15 cellular contexts compared by ENCODE assay signal in genomic region chr16:30434852-30435251, GRCh38. TPM values are rescaled to one million over a fixed set of nuclear protein-coding genes. Genes with fewer than 3 reads are reported as not detected.
DNase-seq lines count a peak whose midpoint lies in the region; ATAC-seq, FAIRE-seq and TF ChIP-seq lines count a peak whose summit lies in the region.
"Had no signal": no experiment of that assay in that cellular context is flagged by ENCODE, and none has a peak within 500 bp of the region (broad histone marks: within the 10 kb centered on the region; RNA-seq: fewer than 3 reads in every experiment).

No MANE protein-coding gene starts in this region.

- peaks cover 25% of the 10 kb centered on the region for H3K4me1 Mint-ChIP-seq in activated CD4-positive, alpha-beta T cell treated with anti-CD3 and anti-CD28 coated beads for 36 hours
- H3K4me1 Mint-ChIP-seq in activated CD4-positive, alpha-beta memory T cell treated with anti-CD3 and anti-CD28 coated beads, Interleukin-2, amount 10 ng/mL, durations not matched to agents 7 days and 5 days, result peaks cover 18% of the 10 kb centered on the region

- CTCF ChIA-PET in activated CD4-positive, alpha-beta T cell treated with anti-CD3 and anti-CD28 coated beads for 36 hours (lab: Charles Lee), result interaction anchor here (1.1 to 1.4 kb wide), 2 partner anchors 16 to 196 kb away, joined by 5 to 6 read pairs; no protein-coding TSS in a partner anchor
- CTCF ChIA-PET in activated CD4-positive, alpha-beta memory T cell treated with anti-CD3 and anti-CD28 coated beads, Interleukin-2, amount 10 ng/mL, durations not matched to agents 7 days and 5 days (lab: Charles Lee), result interaction anchor here (0.6 to 1.2 kb wide), 3 partner anchors 12 to 180 kb away, joined by 3 to 5 read pairs (median 3); no protein-coding TSS in a partner anchor

- no peaks in the 10 kb centered on the region for H3K36me3 ChIP-seq in bronchial epithelial cell (ENCODE audit: control insufficient read depth, insufficient read depth, low read length)
- H3K36me3 ChIP-seq: transverse colon had no signal

- H3K36me3 Mint-ChIP-seq in activated CD4-positive, alpha-beta T cell treated with anti-CD3 and anti-CD28 coated beads for 36 hours (ENCODE audit: low read depth), result no peaks in the 10 kb centered on the region
- H3K36me3 Mint-ChIP-seq in activated CD4-positive, alpha-beta memory T cell treated with anti-CD3 and anti-CD28 coated beads, Interleukin-2, amount 10 ng/mL, durations not matched to agents 7 days and 5 days (ENCODE audit: low read depth), result no peaks in the 10 kb centered on the region

- FAIRE-seq in bronchial epithelial cell (lab: Jason Lieb, UNC), result no peak
- FAIRE-seq: A204.1 had no signal

- peak overlapping the region; percentile 7 for H3K4me3 Mint-ChIP-seq in activated CD4-positive, alpha-beta T cell treated with anti-CD3 and anti-CD28 coated beads for 36 hours
- H3K4me3 Mint-ChIP-seq in activated CD4-positive, alpha-beta memory T cell treated with anti-CD3 and anti-CD28 coated beads, Interleukin-2, amount 10 ng/mL, durations not matched to agents 7 days and 5 days, result no peak overlapping the region

- peak; percentile 48 for ATAC-seq in activated CD4-positive, alpha-beta T cell treated with anti-CD3 and anti-CD28 coated beads for 36 hours
- ATAC-seq: left colon had no signal

- intact Hi-C loops in activated CD4-positive, alpha-beta T cell treated with anti-CD3 and anti-CD28 coated beads for 36 hours (cut with DNase I, micrococcal nuclease), result loop anchor here (1.0 to 5.0 kb wide), 4 partner anchors 24 to 182 kb away; no protein-coding TSS in a partner anchor

- DNase-seq in activated CD4-positive, alpha-beta T cell treated with anti-CD3 and anti-CD28 coated beads for 36 hours, result peak; percentile 88
- no peak for DNase-seq in activated CD4-positive, alpha-beta T cell treated with anti-CD3 and anti-CD28 coated beads, Interleukin-2, amount 50 U/mL, for 1 hour
- DNase-seq in activated CD4-positive, alpha-beta memory T cell treated with anti-CD3 and anti-CD28 coated beads, Interleukin-2, amount 10 ng/mL, durations not matched to agents 7 days and 5 days, result peak; percentile 33
- DNase-seq in bronchial epithelial cell (ENCODE audit: low read depth) (peak; percentile 76), 8988T (no peak), AG08395 (ENCODE audit: low spot score) (no peak), germinal center (ENCODE audit: low spot score) (no peak)
- peak; percentile 61 to 84 (median 63) for DNase-seq in stimulated activated CD4-positive, alpha-beta T cell treated with anti-CD3 and anti-CD28 coated beads, TNF-alpha, amount 100 ng/mL, for 48 hours (ENCODE audit: low read depth in 3 of 3)
- DNase-seq: activated gamma-delta T cell, DMS79 treated with DMSO at 0.1 percent for 48 hours, hypothalamus, left colon, NCI-H526 treated with DMSO at 0.1 percent for 48 hours, transverse colon had no signal

- no peaks in the 10 kb centered on the region for H3K27me3 ChIP-seq in bronchial epithelial cell (ENCODE audit: control insufficient read depth, insufficient read depth, low read length)
- H3K27me3 ChIP-seq: transverse colon had no signal

- H3K9me3 Mint-ChIP-seq in activated CD4-positive, alpha-beta T cell treated with anti-CD3 and anti-CD28 coated beads for 36 hours (ENCODE audit: low read depth), result no peaks in the 10 kb centered on the region
- H3K9me3 Mint-ChIP-seq in activated CD4-positive, alpha-beta memory T cell treated with anti-CD3 and anti-CD28 coated beads, Interleukin-2, amount 10 ng/mL, durations not matched to agents 7 days and 5 days, result no peaks in the 10 kb centered on the region

- no peak for TF ChIP-seq CTCF in bronchial epithelial cell (IDR thresholded peaks at IDR 0.05; ENCODE audit: insufficient read depth, low read length, severe bottlenecking)

- peak overlapping the region; percentile 79 for H3K27ac Mint-ChIP-seq in activated CD4-positive, alpha-beta T cell treated with anti-CD3 and anti-CD28 coated beads for 36 hours
- no peak overlapping the region for H3K27ac Mint-ChIP-seq in activated CD4-positive, alpha-beta memory T cell treated with anti-CD3 and anti-CD28 coated beads, Interleukin-2, amount 10 ng/mL, durations not matched to agents 7 days and 5 days

- no peaks in the 10 kb centered on the region for H3K27me3 Mint-ChIP-seq in activated CD4-positive, alpha-beta T cell treated with anti-CD3 and anti-CD28 coated beads for 36 hours
- no peaks in the 10 kb centered on the region for H3K27me3 Mint-ChIP-seq in activated CD4-positive, alpha-beta memory T cell treated with anti-CD3 and anti-CD28 coated beads, Interleukin-2, amount 10 ng/mL, durations not matched to agents 7 days and 5 days

- POLR2A ChIA-PET in activated CD4-positive, alpha-beta T cell treated with anti-CD3 and anti-CD28 coated beads for 36 hours (lab: Charles Lee), result interaction anchor here (0.7 kb wide), 1 partner anchor 199 kb away, joined by 3 read pairs; no protein-coding TSS in a partner anchor
- POLR2A ChIA-PET in activated CD4-positive, alpha-beta memory T cell treated with anti-CD3 and anti-CD28 coated beads, Interleukin-2, amount 10 ng/mL, durations not matched to agents 7 days and 5 days (lab: Charles Lee), result interaction anchor here (1.0 to 1.3 kb wide), 2 partner anchors 17 to 168 kb away, joined by 3 to 4 read pairs; no protein-coding TSS in a partner anchor

- H3K4me3 ChIP-seq in bronchial epithelial cell (ENCODE audit: low read depth, low read length), result no peak overlapping the region
- H3K4me3 ChIP-seq: transverse colon had no signal

RNA-seq across cellular contexts. Expression of gene DCTPP1, which starts 5.0 kb away (rescaled TPM):
- total RNA-seq in activated CD4-positive, alpha-beta T cell treated with anti-CD3 and anti-CD28 coated beads for 36 hours, result 100 to 1,000 TPM in 1 of 2 experiments, 10 to 100 TPM in 1; 89.3 to 102 TPM
- 10 to 100 TPM; 51.3 to 51.4 TPM for total RNA-seq in activated CD4-positive, alpha-beta memory T cell treated with anti-CD3 and anti-CD28 coated beads, Interleukin-2, amount 10 ng/mL, durations not matched to agents 7 days and 5 days
- total RNA-seq in bronchial epithelial cell, result 11.5 and 30.3 TPM in 2 replicates

RNA-seq across cellular contexts. Expression of gene SEPHS2, which starts 10.8 kb away (rescaled TPM):
- 10 to 100 TPM; 37.8 to 56.0 TPM for total RNA-seq in activated CD4-positive, alpha-beta T cell treated with anti-CD3 and anti-CD28 coated beads for 36 hours
- 10 to 100 TPM; 56.3 to 57.8 TPM for total RNA-seq in activated CD4-positive, alpha-beta memory T cell treated with anti-CD3 and anti-CD28 coated beads, Interleukin-2, amount 10 ng/mL, durations not matched to agents 7 days and 5 days
- total RNA-seq in bronchial epithelial cell, result 17.4 and 32.9 TPM in 2 replicates

RNA-seq across cellular contexts. Expression of gene ZNF771, which starts 27.4 kb away (rescaled TPM):
- total RNA-seq in activated CD4-positive, alpha-beta T cell treated with anti-CD3 and anti-CD28 coated beads for 36 hours, result 1 to 10 TPM; 3.8 to 4.0 TPM
- 1 to 10 TPM; 4.2 to 4.5 TPM for total RNA-seq in activated CD4-positive, alpha-beta memory T cell treated with anti-CD3 and anti-CD28 coated beads, Interleukin-2, amount 10 ng/mL, durations not matched to agents 7 days and 5 days
- 5.0 and 10.0 TPM in 2 replicates for total RNA-seq in bronchial epithelial cell

RNA-seq across cellular contexts. Expression of gene ITGAL, which starts 37.7 kb away (rescaled TPM):
- 100 to 1,000 TPM; 210 to 222 TPM for total RNA-seq in activated CD4-positive, alpha-beta T cell treated with anti-CD3 and anti-CD28 coated beads for 36 hours
- total RNA-seq in activated CD4-positive, alpha-beta memory T cell treated with anti-CD3 and anti-CD28 coated beads, Interleukin-2, amount 10 ng/mL, durations not matched to agents 7 days and 5 days, result 100 to 1,000 TPM; 583 to 586 TPM
- total RNA-seq in bronchial epithelial cell, result not detected in 2 replicates

RNA-seq across cellular contexts. Expression of gene ZNF48, which starts 39.6 kb away (rescaled TPM):
- 10 to 100 TPM; 10.6 to 11.0 TPM for total RNA-seq in activated CD4-positive, alpha-beta T cell treated with anti-CD3 and anti-CD28 coated beads for 36 hours
- 10 to 100 TPM; 14.2 to 14.5 TPM for total RNA-seq in activated CD4-positive, alpha-beta memory T cell treated with anti-CD3 and anti-CD28 coated beads, Interleukin-2, amount 10 ng/mL, durations not matched to agents 7 days and 5 days
- total RNA-seq in bronchial epithelial cell, result 11.4 and 12.9 TPM in 2 replicates

Comparison
In these comparisons a context has a peak if more than half of its experiments do, and no peak if none do; other contexts are left out.
1. DNase-seq: peak in activated CD4-positive, alpha-beta T cell treated with anti-CD3 and anti-CD28 coated beads for 36 hours (single experiment), activated CD4-positive, alpha-beta memory T cell treated with anti-CD3 and anti-CD28 coated beads, Interleukin-2, amount 10 ng/mL, durations not matched to agents 7 days and 5 days (single experiment), bronchial epithelial cell (single experiment) and stimulated activated CD4-positive, alpha-beta T cell treated with anti-CD3 and anti-CD28 coated beads, TNF-alpha, amount 100 ng/mL, for 48 hours (3 of 3); none in activated CD4-positive, alpha-beta T cell treated with anti-CD3 and anti-CD28 coated beads, Interleukin-2, amount 50 U/mL, for 1 hour (single experiment), 8988T (single experiment), AG08395 (single experiment) and germinal center (single experiment).